In the genomic region with DNA sequence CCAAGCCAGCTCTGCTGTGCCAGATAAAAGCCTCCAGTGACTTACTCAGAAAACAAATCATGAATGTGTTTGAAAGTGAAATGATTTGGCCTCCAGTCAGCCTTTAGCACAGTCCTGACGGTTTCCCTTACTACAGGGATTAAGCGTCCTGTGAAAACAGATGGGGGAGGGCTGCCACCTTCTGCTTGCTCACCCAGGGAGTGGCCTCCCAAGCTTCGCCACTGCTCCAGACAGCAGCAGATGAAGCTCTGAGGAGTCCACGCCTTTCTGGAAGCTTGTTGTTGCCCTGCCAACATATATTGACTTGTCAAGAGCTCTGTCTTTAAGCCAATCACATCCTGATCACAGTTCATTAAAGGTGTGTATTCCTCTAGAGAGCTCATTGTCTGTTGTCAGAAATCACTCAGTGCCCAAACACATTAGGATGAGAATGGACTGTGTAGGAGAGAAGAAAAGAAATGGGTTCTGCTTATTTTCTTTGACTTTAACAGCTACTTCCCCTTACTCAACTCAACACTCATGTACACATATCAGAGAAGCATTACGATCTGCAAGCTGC, we compare ENCODE assay signal across 10 cellular contexts. TPM values are rescaled to one million over a fixed set of nuclear protein-coding genes. Genes with fewer than 3 reads are reported as not detected.
DNase-seq lines count a peak whose midpoint lies in the region; ATAC-seq and TF ChIP-seq lines count a peak whose summit lies in the region.
"Had no signal": no experiment of that assay in that cellular context is flagged by ENCODE, and none has a peak within 500 bp of the region (broad histone marks: within the 10 kb centered on the region; RNA-seq: fewer than 3 reads in every experiment).

No MANE protein-coding gene starts in this region.

- H3K36me3 Mint-ChIP-seq in activated T-cell treated with anti-CD3 and anti-CD28 coated beads, Interleukin-2, amount 50 U/mL, for 72 hours (ENCODE audit: insufficient read depth in 2 of 2), result no peaks in the 10 kb centered on the region
- H3K36me3 Mint-ChIP-seq: activated naive CD8-positive, alpha-beta T cell treated with anti-CD3 and anti-CD28 coated beads for 36 hours had no signal

- H3K9me3 ChIP-seq in WERI-Rb-1 (ENCODE audit: severe bottlenecking) (no peaks in the 10 kb centered on the region), transverse colon (no peaks in the 10 kb centered on the region)

- H3K9me3 Mint-ChIP-seq in activated T-cell treated with anti-CD3 and anti-CD28 coated beads, Interleukin-2, amount 50 U/mL, for 72 hours, result no peaks in the 10 kb centered on the region
- H3K9me3 Mint-ChIP-seq: activated naive CD8-positive, alpha-beta T cell treated with anti-CD3 and anti-CD28 coated beads for 36 hours had no signal

- no peak overlapping the region for H3K27ac Mint-ChIP-seq in activated T-cell treated with anti-CD3 and anti-CD28 coated beads, Interleukin-2, amount 50 U/mL, for 72 hours
- H3K27ac Mint-ChIP-seq: activated naive CD8-positive, alpha-beta T cell treated with anti-CD3 and anti-CD28 coated beads for 36 hours had no signal

- H3K4me1 Mint-ChIP-seq in activated T-cell treated with anti-CD3 and anti-CD28 coated beads, Interleukin-2, amount 50 U/mL, for 72 hours (ENCODE audit: low read depth), result peaks cover 51% of the 10 kb centered on the region

- ATAC-seq in activated T-cell treated with anti-CD3 and anti-CD28 coated beads, Interleukin-2, amount 50 U/mL, for 72 hours (replicated peaks in 1 of 2), result peak; percentile 64 to 79
- ATAC-seq in left colon (peak; percentile 93), HG02798 (IDR thresholded peaks at IDR 0.05; ENCODE audit: poor library complexity, unreplicated experiment) (no peak), HG03460 (IDR thresholded peaks at IDR 0.05; ENCODE audit: unreplicated experiment) (no peak)

- no peak for TF ChIP-seq POLR2A in transverse colon (IDR thresholded peaks at IDR 0.05)

- H3K27me3 Mint-ChIP-seq in activated T-cell treated with anti-CD3 and anti-CD28 coated beads, Interleukin-2, amount 50 U/mL, for 72 hours (ENCODE audit: low read depth), result no peaks in the 10 kb centered on the region
- H3K27me3 Mint-ChIP-seq: activated naive CD8-positive, alpha-beta T cell treated with anti-CD3 and anti-CD28 coated beads for 36 hours had no signal

- TF ChIP-seq CTCF in WERI-Rb-1 (IDR thresholded peaks at IDR 0.05; ENCODE audit: low read depth, low read length) (no peak), transverse colon (IDR thresholded peaks at IDR 0.05) (no peak)

- no peak for DNase-seq in activated T-cell treated with anti-CD3 and anti-CD28 coated beads, Interleukin-2, amount 50 U/mL, for 72 hours
- DNase-seq in activated T-cell treated with anti-CD3 and anti-CD28 coated beads, Interleukin-2, amount 50 U/mL, for 1 hour, result no peak
- DNase-seq in WERI-Rb-1 (peak; percentile 91), left colon (peak; percentile 71 to 74), transverse colon (peak; percentile 82)
- DNase-seq in activated CD8-positive, alpha-beta memory T cell treated with anti-CD3 and anti-CD28 coated beads for 24 hours, result no peak
- DNase-seq: activated naive CD8-positive, alpha-beta T cell treated with anti-CD3 and anti-CD28 coated beads for 36 hours; retina had no signal

- no peak overlapping the region for H3K4me3 ChIP-seq in WERI-Rb-1 (ENCODE audit: low read depth, low read length)
- H3K4me3 ChIP-seq in transverse colon, result no peak overlapping the region

- H3K36me3 ChIP-seq in WERI-Rb-1 (no peaks in the 10 kb centered on the region), transverse colon (no peaks in the 10 kb centered on the region)

- WGBS in transverse colon (ENCODE audit: low coverage in 1 of 2), 2 donors, result 22 to 50% methylated on average over 1 to 5 of the region's 5 CpGs

- no peak overlapping the region for H3K4me3 Mint-ChIP-seq in activated T-cell treated with anti-CD3 and anti-CD28 coated beads, Interleukin-2, amount 50 U/mL, for 72 hours
- H3K4me3 Mint-ChIP-seq: activated naive CD8-positive, alpha-beta T cell treated with anti-CD3 and anti-CD28 coated beads for 36 hours had no signal

- intact Hi-C loops in left colon (cut with DNase I, micrococcal nuclease), result loop anchor here in 1 of 2 donors (10.0 kb wide), 1 partner anchor 151 kb away; no protein-coding TSS in a partner anchor
- intact Hi-C loops in transverse colon (cut with DNase I; ENCODE audit: low total_unique reads), result no loop called here

- TF ChIP-seq EP300 in transverse colon (IDR thresholded peaks at IDR 0.05; ENCODE audit: low read depth), result no peak

- H3K27ac ChIP-seq in WERI-Rb-1, result peak overlapping the region; percentile 35; the same call in 1 of the 2 replicates
- H3K27ac ChIP-seq in transverse colon, result peak overlapping the region; percentile 48 to 67 (median 62)

- H3K27me3 ChIP-seq in WERI-Rb-1 (ENCODE audit: insufficient read depth, low read depth, severe bottlenecking) (no peaks in the 10 kb centered on the region), transverse colon (no peaks in the 10 kb centered on the region)

- peaks cover 0 to 29% (median 15%) of the 10 kb centered on the region in 4 donors for H3K4me1 ChIP-seq in transverse colon

- in situ Hi-C loops in transverse colon (cut with MboI; ENCODE audit: low pct_ligation_motif_present in 1 of 4, low pct_unique_long_range_greater_than_20kb in 1 of 4, low sequenced_read_pairs in 3 of 4), result loop anchor here in 2 of 4 donors (5.0 to 10.0 kb wide), 2 partner anchors 328 to 331 kb away; no protein-coding TSS in a partner anchor

RNA-seq across cellular contexts. Expression of a gene that starts 4.9 kb away (rescaled TPM):
- 100 to 1,000 TPM; 127 to 131 TPM for total RNA-seq in activated T-cell treated with anti-CD3 and anti-CD28 coated beads, Interleukin-2, amount 50 U/mL, for 72 hours
- total RNA-seq in left colon (10 to 100 TPM in 1 of 2 donors, 1 to 10 TPM in 1; 7.3 to 10.8 TPM), transverse colon (10 to 100 TPM in 2 of 4 donors, 1 to 10 TPM in 2; 6.4 to 38.5 (median 17.5) TPM)

Comparison
In these comparisons a context has a peak if more than half of its experiments do, and no peak if none do; other contexts are left out.
1. ATAC-seq: peak in activated T-cell treated with anti-CD3 and anti-CD28 coated beads, Interleukin-2, amount 50 U/mL, for 72 hours (2 of 2) and left colon (single experiment); none in HG02798 (single experiment) and HG03460 (single experiment).
2. DNase-seq: peak in WERI-Rb-1 (single experiment), left colon (2 of 2) and transverse colon (single experiment); none in activated T-cell treated with anti-CD3 and anti-CD28 coated beads, Interleukin-2, amount 50 U/mL, for 72 hours (0 of 2), activated T-cell treated with anti-CD3 and anti-CD28 coated beads, Interleukin-2, amount 50 U/mL, for 1 hour (single experiment) and activated CD8-positive, alpha-beta memory T cell treated with anti-CD3 and anti-CD28 coated beads for 24 hours (single experiment).